8 cellular contexts compared by ENCODE assay signal in genomic region chr17:47719411-47720152, GRCh38. TPM values are rescaled to one million over a fixed set of nuclear protein-coding genes. Genes with fewer than 3 reads are reported as not detected.
DNase-seq lines count a peak whose midpoint lies in the region; ATAC-seq and TF ChIP-seq lines count a peak whose summit lies in the region.

No MANE protein-coding gene starts in this region.

- H3K79me2 ChIP-seq in KMS-11 (ENCODE audit: insufficient read depth, low read depth), result no peaks in the 10 kb centered on the region

- H3K9ac ChIP-seq in KMS-11, result peak overlapping the region; percentile 14; the same call in 1 of the 2 replicates

- H3K4me1 ChIP-seq in KMS-11 (ENCODE audit: low read depth, poor library complexity, severe bottlenecking), result peaks cover 45% of the 10 kb centered on the region

- peak overlapping the region; percentile 98 for H3K4me2 ChIP-seq in KMS-11

- DNase-seq in AML-193 (lab: John Stamatoyannopoulos, UW) (peak; percentile 24 to 33), kidney epithelial cell (ENCODE audit: low read depth) (peak; percentile 57), SKM-1 treated with dmso at 0.1 percent for 144 hours (lab: John Stamatoyannopoulos, UW; ENCODE audit: unreplicated experiment) (no peak), NCI-H510A treated with DMSO at 0.1 percent for 48 hours (lab: John Stamatoyannopoulos, UW) (no peak)
- peak; percentile 56 to 69 for DNase-seq in activated CD8-positive, alpha-beta memory T cell treated with anti-CD3 and anti-CD28 coated beads for 4 hours (ENCODE audit: low read depth in 2 of 2)

- peak overlapping the region; percentile 45; the same call in 1 of the 2 replicates for H3K27ac ChIP-seq in KMS-11

- ATAC-seq in HG02571 (IDR thresholded peaks at IDR 0.05; ENCODE audit: unreplicated experiment) (no peak), GM18520 (IDR thresholded peaks at IDR 0.05; ENCODE audit: unreplicated experiment) (no peak)

- no peak overlapping the region for H3K4me3 ChIP-seq in KMS-11 (IDR thresholded peaks at IDR 0.05; ENCODE audit: insufficient read depth, low read depth, low read length)
- H3K4me3 ChIP-seq in kidney epithelial cell (ENCODE audit: low read depth, low read length), result no peak overlapping the region

- no peaks in the 10 kb centered on the region for H3K36me3 ChIP-seq in KMS-11 (ENCODE audit: insufficient read depth)
- H3K36me3 ChIP-seq in kidney epithelial cell (ENCODE audit: control insufficient read depth, insufficient read depth, low read length), result no peaks in the 10 kb centered on the region

- no peaks in the 10 kb centered on the region for H3K27me3 ChIP-seq in KMS-11 (ENCODE audit: insufficient read depth, low read depth)
- peaks cover 21% of the 10 kb centered on the region for H3K27me3 ChIP-seq in kidney epithelial cell (ENCODE audit: control insufficient read depth, insufficient read depth, low read length)

- H2AFZ ChIP-seq in KMS-11 (ENCODE audit: low read depth), result peak overlapping the region; percentile 26; the same call in 1 of the 2 replicates

- no peaks in the 10 kb centered on the region for H4K20me1 ChIP-seq in KMS-11 (ENCODE audit: insufficient read depth)

- TF ChIP-seq CTCF in KMS-11 (conservative IDR thresholded peaks at IDR 0.05; ENCODE audit: low read depth, low read length), result no peak
- TF ChIP-seq CTCF in kidney epithelial cell (IDR thresholded peaks at IDR 0.05; ENCODE audit: insufficient read depth, low read length, poor library complexity, severe bottlenecking), result no peak

RNA-seq across cellular contexts. Expression of gene TBX21, which starts 13.5 kb away (rescaled TPM):
- not detected in 2 replicates for total RNA-seq in kidney epithelial cell

RNA-seq across cellular contexts. Expression of gene TBKBP1, which starts 25.6 kb away (rescaled TPM):
- total RNA-seq in kidney epithelial cell, result 8.3 and 9.7 TPM in 2 replicates

Comparison
In these comparisons a context has a peak if more than half of its experiments do, and no peak if none do; other contexts are left out.
1. DNase-seq: peak in AML-193 (2 of 2), activated CD8-positive, alpha-beta memory T cell treated with anti-CD3 and anti-CD28 coated beads for 4 hours (2 of 2) and kidney epithelial cell (single experiment); none in SKM-1 treated with dmso at 0.1 percent for 144 hours (single experiment) and NCI-H510A treated with DMSO at 0.1 percent for 48 hours (single experiment).